Comparison of ENCODE assay signal across 1 cellular context in the genomic region with DNA sequence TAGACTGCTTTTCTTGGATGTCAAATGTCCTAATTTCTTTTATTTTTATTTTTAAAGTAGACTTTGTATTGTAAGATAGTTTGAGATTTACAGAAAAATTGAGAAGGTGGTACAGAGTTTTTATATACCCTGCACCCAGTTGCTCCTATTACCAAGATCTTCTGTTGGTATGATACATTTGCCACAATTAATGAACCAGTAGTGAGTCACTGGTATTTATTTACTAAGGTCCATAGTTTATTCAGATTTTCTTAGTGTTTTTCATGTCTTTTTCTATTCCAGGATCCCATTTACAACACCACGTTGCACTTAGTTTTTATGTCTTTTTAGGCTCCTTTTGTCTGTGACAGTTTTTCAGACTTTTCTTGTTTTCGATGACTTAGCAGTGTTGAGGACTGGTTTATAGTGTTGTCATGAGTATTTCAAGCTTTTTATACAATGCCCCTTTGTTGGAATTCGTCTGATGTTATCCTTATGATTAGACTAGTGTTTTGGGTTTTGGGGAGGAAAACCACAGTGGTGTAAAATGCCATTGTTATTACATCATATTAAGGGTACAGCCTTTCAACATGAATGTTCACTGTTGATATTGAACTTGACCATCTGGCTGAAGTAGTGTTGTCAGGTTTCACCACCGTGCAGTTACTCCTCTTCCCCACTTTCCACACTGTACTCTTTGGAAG.
A peak's percentile ranks its signal among the peaks of the same experiment; 100 is the strongest.
TF ChIP-seq lines count a peak whose summit lies in the region.

No MANE protein-coding gene starts in this region.

TF ChIP-seq in endothelial cell of umbilical vein, 7 proteins besides CTCF, POLR2A, EP300 and RAD21 (continued from another document):
- peak; percentile 71 for TF ChIP-seq JUN (IDR thresholded peaks at IDR 0.05; ENCODE audit: borderline replicate concordance, insufficient read depth, insufficient read length, low read depth)
TF ChIP-seq in endothelial cell of umbilical vein: peak in this region for 4.
